In genomic region chr11:28815110-28815509, GRCh38 we compare ENCODE assay signal across 25 cellular contexts.
"Had no signal": no experiment of that assay in that cellular context is flagged by ENCODE, and none has a peak within 500 bp of the region (broad histone marks: within the 10 kb centered on the region; RNA-seq: fewer than 3 reads in every experiment).

No MANE protein-coding gene starts in this region.

- H2AFZ ChIP-seq: PC-9 had no signal

- DNase-seq: activated CD4-positive, CD25-positive, alpha-beta regulatory T cell; activated CD8-positive, alpha-beta memory T cell treated with anti-CD3 and anti-CD28 coated beads, Interleukin-2, amount 50 U/mL, for 4 hours; activated CD8-positive, alpha-beta T cell treated with anti-CD3 and anti-CD28 coated beads for 36 hours; activated gamma-delta T cell treated with Interleukin-2 at 50 U/mL for 16 hours; activated naive CD4-positive, alpha-beta T cell treated with anti-CD3 and anti-CD28 coated beads, Interleukin-2, amount 10 ng/mL, durations not matched to agents 7 days and 5 days; activated naive CD8-positive, alpha-beta T cell treated with anti-CD3 and anti-CD28 coated beads for 36 hours; activated T-cell treated with anti-CD3 and anti-CD28 coated beads, Interleukin-2, amount 50 U/mL, for 72 hours; MG63; MV-4-11; NCI-H1092 treated with DMSO at 0.1 percent for 48 hours; NCI-H1417 treated with DMSO at 0.1 percent for 48 hours; NCI-H1694; NCI-H2029; NCI-H2107; NCI-H2171 treated with DMSO at 0.1 percent for 48 hours; NCI-H226; NCI-H526; PC-9; T-cell; T-helper 2 cell had no signal

- H3K4me1 Mint-ChIP-seq: activated naive CD4-positive, alpha-beta T cell treated with anti-CD3 and anti-CD28 coated beads, Interleukin-2, amount 10 ng/mL, durations not matched to agents 7 days and 5 days; activated naive CD8-positive, alpha-beta T cell treated with anti-CD3 and anti-CD28 coated beads for 36 hours; central memory CD8-positive, alpha-beta T cell; T-cell had no signal

- H3K9ac ChIP-seq: KMS-11 had no signal

- H3K27me3 ChIP-seq: MG63 had no signal

- H3K36me3 Mint-ChIP-seq: activated naive CD4-positive, alpha-beta T cell treated with anti-CD3 and anti-CD28 coated beads, Interleukin-2, amount 10 ng/mL, durations not matched to agents 7 days and 5 days; activated naive CD8-positive, alpha-beta T cell treated with anti-CD3 and anti-CD28 coated beads for 36 hours; T-cell had no signal

- H3K4me3 ChIP-seq: MG63, PC-9, SK-N-MC had no signal

- H3K4me2 ChIP-seq: KMS-11, PC-9 had no signal

- H3K4me3 Mint-ChIP-seq: activated CD8-positive, alpha-beta T cell treated with anti-CD3 and anti-CD28 coated beads for 36 hours; activated naive CD4-positive, alpha-beta T cell treated with anti-CD3 and anti-CD28 coated beads, Interleukin-2, amount 10 ng/mL, durations not matched to agents 7 days and 5 days; activated naive CD8-positive, alpha-beta T cell treated with anti-CD3 and anti-CD28 coated beads for 36 hours; activated T-cell treated with anti-CD3 and anti-CD28 coated beads, Interleukin-2, amount 50 U/mL, for 72 hours; central memory CD8-positive, alpha-beta T cell; T-cell had no signal

- H3K27me3 Mint-ChIP-seq: activated CD8-positive, alpha-beta T cell treated with anti-CD3 and anti-CD28 coated beads for 36 hours; activated naive CD4-positive, alpha-beta T cell treated with anti-CD3 and anti-CD28 coated beads, Interleukin-2, amount 10 ng/mL, durations not matched to agents 7 days and 5 days; activated naive CD8-positive, alpha-beta T cell treated with anti-CD3 and anti-CD28 coated beads for 36 hours; central memory CD8-positive, alpha-beta T cell; T-cell had no signal

- H3K27ac ChIP-seq: KMS-11, PC-9, SK-N-MC, VCaP had no signal

- H3K27ac Mint-ChIP-seq: activated CD8-positive, alpha-beta T cell treated with anti-CD3 and anti-CD28 coated beads for 36 hours; activated naive CD4-positive, alpha-beta T cell treated with anti-CD3 and anti-CD28 coated beads, Interleukin-2, amount 10 ng/mL, durations not matched to agents 7 days and 5 days; activated naive CD8-positive, alpha-beta T cell treated with anti-CD3 and anti-CD28 coated beads for 36 hours; activated T-cell treated with anti-CD3 and anti-CD28 coated beads, Interleukin-2, amount 50 U/mL, for 72 hours; activated T-helper 2 cell treated with anti-CD3 and anti-CD28 coated beads, Interferon-gamma antibody, Interleukin-2, Interleukin-4, amounts not matched to agents 10 μg/mL and 5 μg/mL and 100 μg/mL, durations not matched to agents 14 hours and 24 hours and 36 hours; T-cell had no signal
